25 cellular contexts compared by ENCODE assay signal in the genomic region with DNA sequence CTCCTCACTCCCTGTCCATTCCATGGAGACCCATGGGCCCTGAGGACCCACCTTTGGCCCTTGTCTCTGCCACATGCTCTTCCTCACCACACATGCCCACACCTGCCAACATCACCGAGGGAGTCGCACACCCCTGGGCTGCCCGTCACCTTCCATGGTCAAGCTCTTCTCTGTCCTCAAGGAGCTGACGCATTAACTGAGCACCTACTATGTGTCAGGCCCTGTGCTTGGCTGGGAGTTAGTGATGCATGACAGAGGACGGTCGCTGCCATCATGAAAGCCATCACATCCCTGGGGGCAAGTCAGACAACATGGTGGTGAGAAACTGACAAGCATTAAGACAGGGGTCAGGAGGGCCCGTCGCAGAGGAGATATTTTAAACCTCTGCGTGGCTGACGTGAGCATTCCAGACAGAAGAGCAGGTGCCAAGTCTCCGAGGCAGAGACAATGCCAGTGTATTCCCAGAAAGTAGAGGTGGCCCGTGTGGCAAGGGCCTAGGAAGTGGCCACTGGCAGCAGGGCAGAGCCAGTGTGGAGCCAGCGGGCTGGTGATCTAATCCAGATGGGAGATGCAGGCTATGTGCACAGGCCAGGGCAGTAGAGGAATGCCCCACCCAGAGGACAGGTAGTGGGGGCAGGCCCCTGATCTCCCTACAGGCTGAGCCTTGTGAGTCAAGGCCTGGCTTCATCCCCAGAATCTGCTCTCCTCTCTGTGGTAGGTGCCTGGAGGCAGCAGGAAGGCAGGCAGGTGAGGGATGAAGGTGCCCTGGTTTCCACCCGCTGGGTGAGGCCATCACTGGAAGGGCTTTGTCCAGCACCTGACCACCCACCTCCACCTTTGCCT. TPM values are rescaled to one million over a fixed set of nuclear protein-coding genes. Genes with fewer than 3 reads are reported as not detected.
DNase-seq lines count a peak whose midpoint lies in the region; ATAC-seq and TF ChIP-seq lines count a peak whose summit lies in the region.
"Had no signal": no experiment of that assay in that cellular context is flagged by ENCODE, and none has a peak within 500 bp of the region (broad histone marks: within the 10 kb centered on the region; RNA-seq: fewer than 3 reads in every experiment).

No MANE protein-coding gene starts in this region.

- H3K27ac Mint-ChIP-seq in endothelial cell (ENCODE audit: unreplicated experiment), result no peak overlapping the region
- peak overlapping the region; percentile 69 for H3K27ac Mint-ChIP-seq in stimulated activated naive B cell treated with anti-CD40 and anti-IgM and Interleukin-4, amounts not matched to agents 10 μg/mL and 1 μg/mL and 100 μg/mL, for 72 hours
- no peak overlapping the region for H3K27ac Mint-ChIP-seq in type B pancreatic cell
- H3K27ac Mint-ChIP-seq: activated CD4-positive, alpha-beta T cell treated with anti-CD3 and anti-CD28 coated beads for 36 hours; activated CD8-positive, alpha-beta T cell treated with anti-CD3 and anti-CD28 coated beads for 36 hours; activated naive CD4-positive, alpha-beta T cell treated with anti-CD3 and anti-CD28 coated beads for 36 hours; activated T-helper 1 cell treated with anti-CD3 and anti-CD28 coated beads, Interleukin-12 subunit alpha, Interleukin-12 subunit beta, Interleukin-2, Interleukin-4 antibody, amounts not matched to agents 30 ng/mL and 10 ng/mL and 1 ng/mL, durations not matched to agents 14 hours and 24 hours and 36 hours; CD4-positive, alpha-beta T cell; GM23338; T-helper 2 cell treated with Interferon-gamma antibody and Interleukin-4, amounts not matched to agents 5 μg/mL and 100 μg/mL, for 36 hours had no signal

- peaks cover 9% of the 10 kb centered on the region for H3K4me1 Mint-ChIP-seq in endothelial cell (ENCODE audit: unreplicated experiment)
- H3K4me1 Mint-ChIP-seq in stimulated activated naive B cell treated with anti-CD40 and anti-IgM and Interleukin-4, amounts not matched to agents 10 μg/mL and 1 μg/mL and 100 μg/mL, for 72 hours, result peaks cover 15 to 24% of the 10 kb centered on the region in 2 donors
- peaks cover 8% of the 10 kb centered on the region for H3K4me1 Mint-ChIP-seq in type B pancreatic cell (ENCODE audit: unreplicated experiment)
- H3K4me1 Mint-ChIP-seq: activated CD4-positive, alpha-beta T cell treated with anti-CD3 and anti-CD28 coated beads for 36 hours; GM23338; neural crest cell had no signal

- TF ChIP-seq CTCF in endothelial cell (IDR thresholded peaks at IDR 0.05; ENCODE audit: unreplicated experiment) (no peak), type B pancreatic cell (conservative IDR thresholded peaks at IDR 0.05) (no peak)

- peak overlapping the region; percentile 74 for H3K4me3 Mint-ChIP-seq in endothelial cell (ENCODE audit: unreplicated experiment)
- H3K4me3 Mint-ChIP-seq in stimulated activated naive B cell treated with anti-CD40 and anti-IgM and Interleukin-4, amounts not matched to agents 10 μg/mL and 1 μg/mL and 100 μg/mL, for 72 hours, result no peak overlapping the region
- no peak overlapping the region for H3K4me3 Mint-ChIP-seq in type B pancreatic cell
- H3K4me3 Mint-ChIP-seq: activated CD4-positive, alpha-beta T cell treated with anti-CD3 and anti-CD28 coated beads for 36 hours; activated CD8-positive, alpha-beta T cell treated with anti-CD3 and anti-CD28 coated beads for 36 hours; activated naive CD4-positive, alpha-beta T cell treated with anti-CD3 and anti-CD28 coated beads for 36 hours; activated T-helper 1 cell treated with anti-CD3 and anti-CD28 coated beads, Interleukin-12 subunit alpha, Interleukin-12 subunit beta, Interleukin-2, Interleukin-4 antibody, amounts not matched to agents 30 ng/mL and 10 ng/mL and 1 ng/mL, durations not matched to agents 14 hours and 24 hours and 36 hours; CD4-positive, alpha-beta T cell; GM23338; neural crest cell; stimulated activated naive CD8-positive, alpha-beta T cell treated with anti-CD3 and anti-CD28 coated beads, Interleukin-15, amount 100 ng/mL, for 72 hours; T-helper 2 cell treated with Interferon-gamma antibody and Interleukin-4, amounts not matched to agents 5 μg/mL and 100 μg/mL, for 36 hours had no signal

- H3K36me3 Mint-ChIP-seq in endothelial cell (ENCODE audit: low read depth, unreplicated experiment) (peaks cover 57% of the 10 kb centered on the region), type B pancreatic cell (peaks cover 12% of the 10 kb centered on the region)
- H3K36me3 Mint-ChIP-seq in stimulated activated naive B cell treated with anti-CD40 and anti-IgM and Interleukin-4, amounts not matched to agents 10 μg/mL and 1 μg/mL and 100 μg/mL, for 72 hours, result peaks cover 52 to 71% of the 10 kb centered on the region in 2 donors

- peak; percentile 14 to 41 for ATAC-seq in left cardiac atrium
- ATAC-seq in stimulated activated naive B cell treated with anti-CD40 and anti-IgM and Interleukin-4, amounts not matched to agents 10 μg/mL and 1 μg/mL and 100 μg/mL, for 72 hours (replicated peaks), result no peak
- no peak for ATAC-seq in HG02623 (IDR thresholded peaks at IDR 0.05; ENCODE audit: unreplicated experiment)
- ATAC-seq: activated CD4-positive, alpha-beta T cell treated with anti-CD3 and anti-CD28 coated beads for 36 hours; activated CD8-positive, alpha-beta T cell treated with anti-CD3 and anti-CD28 coated beads for 36 hours; body of pancreas; GM23338; Panc1; stimulated activated naive CD8-positive, alpha-beta T cell treated with anti-CD3 and anti-CD28 coated beads, Interleukin-15, amount 100 ng/mL, for 72 hours had no signal

- DNase-seq in left cardiac atrium (peak; percentile 55), cardiac septum (ENCODE audit: low spot score) (no peak), endothelial cell (ENCODE audit: low spot score) (no peak), kidney tubule cell (ENCODE audit: low spot score) (peak; percentile 55), mucosa of gallbladder (ENCODE audit: low spot score) (no peak), type B pancreatic cell (ENCODE audit: extremely low spot score, unreplicated experiment) (no peak)
- DNase-seq in stimulated activated naive B cell treated with anti-CD40 and anti-IgM and Interleukin-4, amounts not matched to agents 10 μg/mL and 1 μg/mL and 100 μg/mL, for 72 hours, result no peak
- DNase-seq: activated CD4-positive, alpha-beta T cell treated with anti-CD3 and anti-CD28 coated beads for 36 hours; activated CD8-positive, alpha-beta memory T cell treated with anti-CD3 and anti-CD28 coated beads, Interleukin-2, amount 50 U/mL, for 48 hours; activated CD8-positive, alpha-beta T cell treated with anti-CD3 and anti-CD28 coated beads for 36 hours; activated naive CD4-positive, alpha-beta T cell treated with anti-CD3 and anti-CD28 coated beads for 36 hours; body of pancreas; CD4-positive, alpha-beta T cell; NCI-H1436; NCI-H345; retina; SIG-M5; stimulated activated CD4-positive, alpha-beta T cell treated with anti-CD3 and anti-CD28 coated beads, Interleukin-2, amount 100 ng/mL, for 24 hours; stimulated activated naive CD8-positive, alpha-beta T cell treated with anti-CD3 and anti-CD28 coated beads, Interleukin-15, amount 100 ng/mL, for 72 hours had no signal

- intact Hi-C loops in left cardiac atrium (cut with DNase I), result no loop called here
- intact Hi-C loops in cardiac septum (cut with DNase I), result no loop called here

- H3K27me3 Mint-ChIP-seq in endothelial cell (ENCODE audit: unreplicated experiment), result peaks cover 16% of the 10 kb centered on the region
- H3K27me3 Mint-ChIP-seq in stimulated activated naive B cell treated with anti-CD40 and anti-IgM and Interleukin-4, amounts not matched to agents 10 μg/mL and 1 μg/mL and 100 μg/mL, for 72 hours, result no peaks in the 10 kb centered on the region
- no peaks in the 10 kb centered on the region for H3K27me3 Mint-ChIP-seq in type B pancreatic cell
- H3K27me3 Mint-ChIP-seq: activated CD4-positive, alpha-beta T cell treated with anti-CD3 and anti-CD28 coated beads for 36 hours; activated CD8-positive, alpha-beta T cell treated with anti-CD3 and anti-CD28 coated beads for 36 hours; CD4-positive, alpha-beta T cell; stimulated activated naive CD8-positive, alpha-beta T cell treated with anti-CD3 and anti-CD28 coated beads, Interleukin-15, amount 100 ng/mL, for 72 hours had no signal

- no peaks in the 10 kb centered on the region for H3K9me3 Mint-ChIP-seq in endothelial cell (ENCODE audit: unreplicated experiment)
- H3K9me3 Mint-ChIP-seq in stimulated activated naive B cell treated with anti-CD40 and anti-IgM and Interleukin-4, amounts not matched to agents 10 μg/mL and 1 μg/mL and 100 μg/mL, for 72 hours, result no peaks in the 10 kb centered on the region
- no peaks in the 10 kb centered on the region for H3K9me3 Mint-ChIP-seq in type B pancreatic cell
- H3K9me3 Mint-ChIP-seq: activated CD8-positive, alpha-beta T cell treated with anti-CD3 and anti-CD28 coated beads for 36 hours; activated naive CD4-positive, alpha-beta T cell treated with anti-CD3 and anti-CD28 coated beads for 36 hours; activated T-helper 1 cell treated with anti-CD3 and anti-CD28 coated beads, Interleukin-12 subunit alpha, Interleukin-12 subunit beta, Interleukin-2, Interleukin-4 antibody, amounts not matched to agents 30 ng/mL and 10 ng/mL and 1 ng/mL, durations not matched to agents 14 hours and 24 hours and 36 hours; CD4-positive, alpha-beta T cell; GM23338; neural crest cell; stimulated activated naive CD8-positive, alpha-beta T cell treated with anti-CD3 and anti-CD28 coated beads, Interleukin-15, amount 100 ng/mL, for 72 hours; T-helper 2 cell treated with Interferon-gamma antibody and Interleukin-4, amounts not matched to agents 5 μg/mL and 100 μg/mL, for 36 hours had no signal

RNA-seq across cellular contexts. Expression of gene ELAVL1, which starts 21.2 kb away (rescaled TPM):
- total RNA-seq in left cardiac atrium (10 to 100 TPM; 51.6 to 68.3 TPM), cardiac septum (55.2 TPM), endothelial cell (ENCODE audit: unreplicated experiment) (135 TPM), mucosa of gallbladder (68.9 TPM), type B pancreatic cell (ENCODE audit: low replicate concordance) (92.1 and 124 TPM in 2 replicates)

RNA-seq across cellular contexts. Expression of gene TIMM44, which starts 40.8 kb away (rescaled TPM):
- total RNA-seq in left cardiac atrium (10 to 100 TPM; 70.6 to 73.8 TPM), cardiac septum (82.6 TPM), endothelial cell (ENCODE audit: unreplicated experiment) (46.5 TPM), mucosa of gallbladder (46.2 TPM), type B pancreatic cell (ENCODE audit: low replicate concordance) (73.7 and 80.4 TPM in 2 replicates)

RNA-seq across cellular contexts. Expression of gene CTXN1, which starts 58.3 kb away (rescaled TPM):
- under 1 TPM; 0.91 to 0.97 TPM for total RNA-seq in left cardiac atrium
- total RNA-seq in cardiac septum, result 0.24 TPM
- 18.3 TPM for total RNA-seq in endothelial cell (ENCODE audit: unreplicated experiment)
- 5.9 TPM for total RNA-seq in mucosa of gallbladder
- total RNA-seq in type B pancreatic cell (ENCODE audit: low replicate concordance), result 50.0 and 57.8 TPM in 2 replicates
- total RNA-seq: CD4-positive, alpha-beta T cell had no signal

Comparison
In these comparisons a context has a peak if more than half of its experiments do, and no peak if none do; other contexts are left out.
1. DNase-seq: peak in left cardiac atrium (single experiment) and kidney tubule cell (single experiment); none in cardiac septum (single experiment), endothelial cell (single experiment), stimulated activated naive B cell treated with anti-CD40 and anti-IgM and Interleukin-4, amounts not matched to agents 10 μg/mL and 1 μg/mL and 100 μg/mL, for 72 hours (single experiment), mucosa of gallbladder (single experiment) and type B pancreatic cell (single experiment).
2. ATAC-seq: peak in left cardiac atrium (2 of 2); none in stimulated activated naive B cell treated with anti-CD40 and anti-IgM and Interleukin-4, amounts not matched to agents 10 μg/mL and 1 μg/mL and 100 μg/mL, for 72 hours (0 of 2) and HG02623 (single experiment).